6 cellular contexts compared by ENCODE assay signal in genomic region chr11:47233989-47234668, GRCh38. TPM values are rescaled to one million over a fixed set of nuclear protein-coding genes. Genes with fewer than 3 reads are reported as not detected.
DNase-seq lines count a peak whose midpoint lies in the region; ATAC-seq, FAIRE-seq and TF ChIP-seq lines count a peak whose summit lies in the region.

No MANE protein-coding gene starts in this region.

- H4K20me1 ChIP-seq in astrocyte (ENCODE audit: insufficient read depth, low read length) (no peaks in the 10 kb centered on the region), neural progenitor cell (ENCODE audit: low read depth) (no peaks in the 10 kb centered on the region)

- no peaks in the 10 kb centered on the region for H3F3A ChIP-seq in neural progenitor cell (ENCODE audit: low read depth)

- H3K4me1 Mint-ChIP-seq in activated CD4-positive, alpha-beta T cell treated with anti-CD3 and anti-CD28 coated beads, Interleukin-2, amount 10 ng/mL, durations not matched to agents 7 days and 5 days = peaks cover 34% of the 10 kb centered on the region
- H3K4me1 Mint-ChIP-seq in astrocyte (ENCODE audit: low read depth, unreplicated experiment) = peaks cover 26% of the 10 kb centered on the region
- H3K4me1 Mint-ChIP-seq in neural progenitor cell = peaks cover 10% of the 10 kb centered on the region

- POLR2A ChIA-PET in activated CD4-positive, alpha-beta T cell treated with anti-CD3 and anti-CD28 coated beads, Interleukin-2, amount 10 ng/mL, durations not matched to agents 7 days and 5 days (lab: Charles Lee) = no interaction called here

- H3K27ac Mint-ChIP-seq in activated CD4-positive, alpha-beta T cell treated with anti-CD3 and anti-CD28 coated beads, Interleukin-2, amount 10 ng/mL, durations not matched to agents 7 days and 5 days = peak overlapping the region; percentile 86
- H3K27ac Mint-ChIP-seq in astrocyte (ENCODE audit: unreplicated experiment) (peak overlapping the region; percentile 43), neural progenitor cell (no peak overlapping the region)

- FAIRE-seq in astrocyte (lab: Jason Lieb, UNC) (peak; percentile 29), GM12892 (lab: Jason Lieb, UNC) (no peak)

- H3K27ac ChIP-seq in astrocyte (ENCODE audit: low read depth, low read length) (peak overlapping the region; percentile 76), neural progenitor cell (no peak overlapping the region)

- H3K9ac ChIP-seq in astrocyte (ENCODE audit: low read length) (peak overlapping the region; percentile 65), neural progenitor cell (no peak overlapping the region)

- H3K9me3 ChIP-seq in astrocyte (ENCODE audit: insufficient read depth, low read depth, low read length) = no peaks in the 10 kb centered on the region
- no peaks in the 10 kb centered on the region for H3K9me3 ChIP-seq in neural progenitor cell (ENCODE audit: low read depth)

- peak overlapping the region; percentile 20 for H3K4me3 ChIP-seq in astrocyte (ENCODE audit: insufficient read depth, low read depth, low read length)
- no peak overlapping the region for H3K4me3 ChIP-seq in neural progenitor cell

- no peaks in the 10 kb centered on the region for H3K79me2 ChIP-seq in astrocyte (ENCODE audit: insufficient read depth, low read length)
- H3K79me2 ChIP-seq in neural progenitor cell (ENCODE audit: low read depth) = no peaks in the 10 kb centered on the region

- H3K27me3 ChIP-seq in astrocyte (ENCODE audit: insufficient read depth, low read length) = no peaks in the 10 kb centered on the region
- no peaks in the 10 kb centered on the region for H3K27me3 ChIP-seq in neural progenitor cell

- H3K4me1 ChIP-seq in astrocyte (ENCODE audit: insufficient read depth, low read length) (peaks cover 19% of the 10 kb centered on the region), neural progenitor cell (no peaks in the 10 kb centered on the region)

- peaks cover 45% of the 10 kb centered on the region for H3K36me3 Mint-ChIP-seq in activated CD4-positive, alpha-beta T cell treated with anti-CD3 and anti-CD28 coated beads, Interleukin-2, amount 10 ng/mL, durations not matched to agents 7 days and 5 days (ENCODE audit: low read depth)
- H3K36me3 Mint-ChIP-seq in astrocyte (ENCODE audit: low read depth, unreplicated experiment) = peaks cover 23% of the 10 kb centered on the region
- H3K36me3 Mint-ChIP-seq in neural progenitor cell = peaks cover 5% of the 10 kb centered on the region

- no peaks in the 10 kb centered on the region for H3K9me3 Mint-ChIP-seq in activated CD4-positive, alpha-beta T cell treated with anti-CD3 and anti-CD28 coated beads, Interleukin-2, amount 10 ng/mL, durations not matched to agents 7 days and 5 days
- no peaks in the 10 kb centered on the region for H3K9me3 Mint-ChIP-seq in astrocyte (ENCODE audit: unreplicated experiment)
- no peaks in the 10 kb centered on the region for H3K9me3 Mint-ChIP-seq in neural progenitor cell

- H3K27me3 Mint-ChIP-seq in activated CD4-positive, alpha-beta T cell treated with anti-CD3 and anti-CD28 coated beads, Interleukin-2, amount 10 ng/mL, durations not matched to agents 7 days and 5 days = no peaks in the 10 kb centered on the region
- H3K27me3 Mint-ChIP-seq in astrocyte (ENCODE audit: low read depth, unreplicated experiment) (no peaks in the 10 kb centered on the region), neural progenitor cell (ENCODE audit: insufficient read depth, low read depth) (peaks cover 3% of the 10 kb centered on the region)

- TF ChIP-seq CTCF in astrocyte (IDR thresholded peaks at IDR 0.05; ENCODE audit: insufficient read depth, low read depth, low read length) (no peak), neural progenitor cell (IDR thresholded peaks at IDR 0.05) (peak; percentile 50)

- CTCF ChIA-PET in activated CD4-positive, alpha-beta T cell treated with anti-CD3 and anti-CD28 coated beads, Interleukin-2, amount 10 ng/mL, durations not matched to agents 7 days and 5 days (lab: Charles Lee) = interaction anchor here (0.7 to 6.5 kb wide), 7 partner anchors 7 to 175 kb away, joined by 3 to 44 read pairs (median 3); partner anchors contain the start of gene ACP2

- peak overlapping the region; percentile 46 for H3K4me3 Mint-ChIP-seq in activated CD4-positive, alpha-beta T cell treated with anti-CD3 and anti-CD28 coated beads, Interleukin-2, amount 10 ng/mL, durations not matched to agents 7 days and 5 days
- H3K4me3 Mint-ChIP-seq in astrocyte (ENCODE audit: unreplicated experiment) (peak overlapping the region; percentile 14), neural progenitor cell (no peak overlapping the region)

- no peak for TF ChIP-seq POLR2A in GM12892 (IDR thresholded peaks at IDR 0.05; ENCODE audit: low read depth, low read length)

- peak; percentile 27 for DNase-seq in activated CD4-positive, alpha-beta T cell treated with anti-CD3 and anti-CD28 coated beads, Interleukin-2, amount 10 ng/mL, durations not matched to agents 7 days and 5 days
- no peak for DNase-seq in activated CD4-positive, alpha-beta T cell treated with anti-CD3 and anti-CD28 coated beads for 48 hours
- DNase-seq in astrocyte (ENCODE audit: low read depth) = peak; percentile 54
- peak; percentile 59 for DNase-seq in neural progenitor cell (ENCODE audit: low spot score)
- DNase-seq in GM12892 (ENCODE audit: insufficient read length) = no peak

- H3K36me3 ChIP-seq in astrocyte (ENCODE audit: insufficient read depth, low read length) (peaks cover 8% of the 10 kb centered on the region), neural progenitor cell (no peaks in the 10 kb centered on the region)

- no peak for ATAC-seq in HG02588 (IDR thresholded peaks at IDR 0.05; ENCODE audit: unreplicated experiment)

- peak overlapping the region; percentile 78 for H3K4me2 ChIP-seq in astrocyte (ENCODE audit: low read length)
- H3K4me2 ChIP-seq in neural progenitor cell = no peak overlapping the region

- H2AFZ ChIP-seq in astrocyte (ENCODE audit: low read depth, low read length) (peak overlapping the region; percentile 12), neural progenitor cell (replicated peaks) (no peak overlapping the region)

RNA-seq across cellular contexts. Expression of gene ACP2, which starts 14.5 kb away (rescaled TPM):
- 10 to 100 TPM; 28.0 to 31.7 TPM for total RNA-seq in activated CD4-positive, alpha-beta T cell treated with anti-CD3 and anti-CD28 coated beads, Interleukin-2, amount 10 ng/mL, durations not matched to agents 7 days and 5 days
- total RNA-seq in astrocyte = 40.8 and 42.2 TPM in 2 replicates
- 23.9 and 24.3 TPM in 2 replicates for total RNA-seq in neural progenitor cell (ENCODE audit: low replicate concordance)
- 7.1 TPM for polyA plus RNA-seq in GM12892 (2012; ENCODE audit: missing spikeins)

RNA-seq across cellular contexts. Expression of gene DDB2, which starts 19.4 kb away (rescaled TPM):
- total RNA-seq in activated CD4-positive, alpha-beta T cell treated with anti-CD3 and anti-CD28 coated beads, Interleukin-2, amount 10 ng/mL, durations not matched to agents 7 days and 5 days = 100 to 1,000 TPM; 156 to 166 TPM
- total RNA-seq in astrocyte (40.0 and 47.0 TPM in 2 replicates), neural progenitor cell (ENCODE audit: low replicate concordance) (61.4 and 76.9 TPM in 2 replicates)
- 130 TPM for polyA plus RNA-seq in GM12892 (2012; ENCODE audit: missing spikeins)

RNA-seq across cellular contexts. Expression of gene NR1H3, which starts 23.7 kb away (rescaled TPM):
- total RNA-seq in activated CD4-positive, alpha-beta T cell treated with anti-CD3 and anti-CD28 coated beads, Interleukin-2, amount 10 ng/mL, durations not matched to agents 7 days and 5 days = 10 to 100 TPM in 1 of 2 experiments, 1 to 10 TPM in 1; 8.4 to 10.0 TPM
- total RNA-seq in astrocyte (9.8 and 11.2 TPM in 2 replicates), neural progenitor cell (ENCODE audit: low replicate concordance) (7.5 and 10.7 TPM in 2 replicates)
- 3.0 TPM for polyA plus RNA-seq in GM12892 (2012; ENCODE audit: missing spikeins)

RNA-seq across cellular contexts. Expression of gene MADD, which starts 35.8 kb away (rescaled TPM):
- 10 to 100 TPM; 93.3 to 95.1 TPM for total RNA-seq in activated CD4-positive, alpha-beta T cell treated with anti-CD3 and anti-CD28 coated beads, Interleukin-2, amount 10 ng/mL, durations not matched to agents 7 days and 5 days
- 22.9 and 24.1 TPM in 2 replicates for total RNA-seq in astrocyte
- 16.1 and 25.9 TPM in 2 replicates for total RNA-seq in neural progenitor cell (ENCODE audit: low replicate concordance)
- polyA plus RNA-seq in GM12892 (2012; ENCODE audit: missing spikeins) = 12.3 TPM

RNA-seq across cellular contexts. Expression of gene PACSIN3, which starts 47.9 kb away (rescaled TPM):
- 1 to 10 TPM; 1.8 to 2.2 TPM for total RNA-seq in activated CD4-positive, alpha-beta T cell treated with anti-CD3 and anti-CD28 coated beads, Interleukin-2, amount 10 ng/mL, durations not matched to agents 7 days and 5 days
- total RNA-seq in astrocyte (34.3 and 35.6 TPM in 2 replicates), neural progenitor cell (ENCODE audit: low replicate concordance) (7.1 and 11.2 TPM in 2 replicates)
- polyA plus RNA-seq in GM12892 (2012; ENCODE audit: missing spikeins) = 1.2 TPM

Comparison
In these comparisons a context has a peak if more than half of its experiments do, and no peak if none do; other contexts are left out.
1. DNase-seq: peak in activated CD4-positive, alpha-beta T cell treated with anti-CD3 and anti-CD28 coated beads, Interleukin-2, amount 10 ng/mL, durations not matched to agents 7 days and 5 days (single experiment), astrocyte (single experiment) and neural progenitor cell (single experiment); none in activated CD4-positive, alpha-beta T cell treated with anti-CD3 and anti-CD28 coated beads for 48 hours (single experiment) and GM12892 (single experiment).